Comparison of ENCODE assay signal across 27 cellular contexts in the genomic region with DNA sequence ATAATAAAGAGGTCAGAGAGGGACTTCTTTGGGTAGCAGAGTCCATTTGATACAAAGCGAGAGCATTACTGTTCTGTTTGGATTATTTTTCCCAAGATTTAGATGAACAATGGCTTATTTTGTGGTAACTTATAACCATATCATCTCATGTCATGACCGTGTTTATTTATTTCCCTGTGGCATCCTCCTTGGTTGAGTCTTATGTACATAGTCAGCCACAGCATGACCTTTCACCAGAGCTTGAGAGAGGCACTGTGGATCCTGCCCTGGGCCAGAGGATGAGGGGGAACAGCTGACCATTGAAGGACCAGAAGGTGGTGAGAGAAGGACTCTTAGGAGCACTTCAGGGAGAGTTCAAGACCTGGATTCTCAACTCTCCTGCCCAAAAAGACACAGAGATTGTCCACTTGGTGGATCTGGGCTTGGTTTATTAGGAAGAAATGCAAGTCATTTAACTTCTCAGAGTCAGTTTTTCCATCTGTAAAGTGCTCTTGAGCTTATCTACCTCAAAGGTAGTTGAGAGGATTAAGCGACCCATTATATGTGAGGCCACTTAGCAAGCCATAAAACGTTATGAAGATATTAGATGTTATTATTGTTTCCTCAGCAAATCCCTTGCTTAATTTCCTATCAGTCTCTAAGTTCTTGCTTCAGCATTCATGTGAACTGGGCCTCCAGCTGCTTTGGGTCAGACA. TPM values are rescaled to one million over a fixed set of nuclear protein-coding genes. Genes with fewer than 3 reads are reported as not detected.
"Had no signal": no experiment of that assay in that cellular context is flagged by ENCODE, and none has a peak within 500 bp of the region (broad histone marks: within the 10 kb centered on the region; RNA-seq: fewer than 3 reads in every experiment).

No MANE protein-coding gene starts in this region.

- H3K4me1 Mint-ChIP-seq: mesothelial cell of epicardium; neural crest cell; stimulated activated naive CD8-positive, alpha-beta T cell treated with anti-CD3 and anti-CD28 coated beads, Interleukin-15, amount 100 ng/mL, for 72 hours had no signal

- H3K27me3 ChIP-seq: gastrocnemius medialis, neutrophil, pancreas, suprapubic skin, transverse colon, upper lobe of right lung, uterus had no signal

- DNase-seq: cortex of kidney; effector CD4-positive, alpha-beta T cell; gastrocnemius medialis; head of caudate nucleus; mucosa of descending colon; naive B cell; pancreas; stimulated activated CD4-positive, alpha-beta T cell treated with anti-CD3 and anti-CD28 coated beads, Interleukin-12 subunit alpha, Interleukin-12 subunit beta, amount 100 ng/mL, for 4 hours; stimulated activated CD4-positive, alpha-beta T cell treated with anti-CD3 and anti-CD28 coated beads, Interleukin-1b, Interleukin-23, amount 100 ng/mL, for 48 hours; stimulated activated CD4-positive, alpha-beta T cell treated with anti-CD3 and anti-CD28 coated beads, Interleukin-4, amount 100 ng/mL, for 1 hour; stimulated activated CD8-positive, alpha-beta memory T cell treated with anti-CD3 and anti-CD28 coated beads, Interleukin-4, amount 100 ng/mL, for 48 hours; stimulated activated naive CD4-positive, alpha-beta T cell; stimulated activated naive CD8-positive, alpha-beta T cell treated with anti-CD3 and anti-CD28 coated beads, Interleukin-15, amount 100 ng/mL, for 72 hours; transverse colon; upper lobe of right lung; uterus had no signal

- H3K36me3 Mint-ChIP-seq: memory B cell; naive B cell; natural killer cell treated with Interleukin-12 subunit alpha and Interleukin-12 subunit beta and Interleukin-15 and Interleukin-18, amount 100 ng/mL, for 72 hours had no signal

- H3K9me3 Mint-ChIP-seq: memory B cell; mesothelial cell of epicardium; naive B cell; natural killer cell treated with Interleukin-12 subunit alpha and Interleukin-12 subunit beta and Interleukin-15 and Interleukin-18, amount 100 ng/mL, for 72 hours; neural crest cell; stimulated activated naive CD8-positive, alpha-beta T cell treated with anti-CD3 and anti-CD28 coated beads, Interleukin-15, amount 100 ng/mL, for 72 hours had no signal

- H3K27me3 Mint-ChIP-seq: memory B cell; stimulated activated naive CD8-positive, alpha-beta T cell treated with anti-CD3 and anti-CD28 coated beads, Interleukin-15, amount 100 ng/mL, for 72 hours had no signal

- H3K4me3 Mint-ChIP-seq: memory B cell; mesothelial cell of epicardium; natural killer cell treated with Interleukin-12 subunit alpha and Interleukin-12 subunit beta and Interleukin-15 and Interleukin-18, amount 100 ng/mL, for 72 hours; neural crest cell; stimulated activated naive CD8-positive, alpha-beta T cell treated with anti-CD3 and anti-CD28 coated beads, Interleukin-15, amount 100 ng/mL, for 72 hours had no signal

- FAIRE-seq: keratinocyte, pancreas had no signal

- ATAC-seq: gastrocnemius medialis; left lobe of liver; mucosa of descending colon; natural killer cell treated with Interleukin-12 subunit alpha and Interleukin-12 subunit beta and Interleukin-15 and Interleukin-18, amount 100 ng/mL, for 72 hours; pancreas; sciatic nerve; stimulated activated naive CD8-positive, alpha-beta T cell treated with anti-CD3 and anti-CD28 coated beads, Interleukin-15, amount 100 ng/mL, for 72 hours; upper lobe of right lung had no signal

- H3K27ac ChIP-seq: gastrocnemius medialis, neutrophil, pancreas, suprapubic skin, transverse colon, upper lobe of right lung, uterus had no signal

- H3K36me3 ChIP-seq: gastrocnemius medialis, neutrophil, pancreas, suprapubic skin, transverse colon, upper lobe of right lung, uterus had no signal

- H3K4me2 ChIP-seq: smooth muscle cell had no signal

- H3K4me3 ChIP-seq: gastrocnemius medialis, lung, mucosa of descending colon, pancreas, smooth muscle cell, suprapubic skin, transverse colon, upper lobe of right lung, uterus had no signal

- H3K4me1 ChIP-seq: gastrocnemius medialis, pancreas, suprapubic skin, transverse colon, upper lobe of right lung, uterus had no signal

- H3K27ac Mint-ChIP-seq: memory B cell; mesothelial cell of epicardium; natural killer cell treated with Interleukin-12 subunit alpha and Interleukin-12 subunit beta and Interleukin-15 and Interleukin-18, amount 100 ng/mL, for 72 hours; stimulated activated naive CD8-positive, alpha-beta T cell treated with anti-CD3 and anti-CD28 coated beads, Interleukin-15, amount 100 ng/mL, for 72 hours had no signal

- H3K9me3 ChIP-seq: gastrocnemius medialis, mucosa of descending colon, neutrophil, pancreas, suprapubic skin, transverse colon, upper lobe of right lung, uterus had no signal

RNA-seq across cellular contexts. Expression of gene PPIC, which starts 51.4 kb away (rescaled TPM):
- total RNA-seq: natural killer cell treated with Interleukin-12 subunit alpha and Interleukin-12 subunit beta and Interleukin-15 and Interleukin-18, amount 100 ng/mL, for 72 hours had no signal
